In the genomic region with DNA sequence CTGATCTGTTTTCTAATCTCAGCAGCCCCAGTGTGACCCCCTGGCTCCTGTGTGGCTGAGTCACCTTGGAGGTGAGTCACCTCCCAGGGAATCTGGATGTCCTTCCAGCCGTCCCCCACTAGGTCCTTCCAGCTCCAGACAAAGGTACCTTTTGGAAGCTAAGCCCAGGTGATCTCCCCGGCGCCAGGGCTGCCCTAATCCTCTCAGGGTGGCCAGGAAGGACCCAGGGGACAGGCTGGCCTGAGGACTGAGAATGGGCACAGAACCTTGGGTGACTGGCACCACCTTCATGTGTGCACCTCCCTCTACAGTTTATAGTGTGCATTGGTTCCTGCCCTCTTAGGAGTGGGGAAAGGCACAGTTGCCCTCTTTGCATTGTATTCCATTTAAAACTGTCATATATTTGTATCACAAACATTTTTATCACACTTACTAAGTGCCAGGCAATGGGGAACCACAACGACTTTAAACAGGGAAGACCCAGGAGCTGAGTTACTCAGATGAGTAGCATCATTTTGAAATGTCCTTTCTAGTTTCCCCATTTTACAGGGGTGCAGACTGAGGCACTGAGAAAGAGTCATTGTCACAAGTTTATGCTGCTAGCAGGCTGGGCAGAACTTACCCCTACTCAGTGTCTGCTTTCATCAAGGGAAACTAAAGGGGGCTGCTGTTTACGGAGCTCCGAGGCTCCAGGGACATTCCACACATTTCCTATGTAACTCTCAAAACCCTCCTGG, we compare ENCODE assay signal across 11 cellular contexts. TPM values are rescaled to one million over a fixed set of nuclear protein-coding genes. Genes with fewer than 3 reads are reported as not detected.
DNase-seq lines count a peak whose midpoint lies in the region; TF ChIP-seq lines count a peak whose summit lies in the region.
"Had no signal": no experiment of that assay in that cellular context is flagged by ENCODE, and none has a peak within 500 bp of the region (broad histone marks: within the 10 kb centered on the region; RNA-seq: fewer than 3 reads in every experiment).

No MANE protein-coding gene starts in this region.

- H3K4me3 ChIP-seq in KMS-11 (IDR thresholded peaks at IDR 0.05; ENCODE audit: insufficient read depth, low read depth, low read length) (no peak overlapping the region), brain microvascular endothelial cell (ENCODE audit: low read depth, low read length) (no peak overlapping the region), osteoblast (ENCODE audit: insufficient read depth, low read length) (no peak overlapping the region), MG63 (no peak overlapping the region)
- H3K4me3 ChIP-seq: heart left ventricle, SJSA1 had no signal

- no peaks in the 10 kb centered on the region for H3K36me3 ChIP-seq in KMS-11 (ENCODE audit: insufficient read depth)
- no peaks in the 10 kb centered on the region for H3K36me3 ChIP-seq in brain microvascular endothelial cell (replicated peaks)
- H3K36me3 ChIP-seq in osteoblast (ENCODE audit: insufficient read depth, low read length): no peaks in the 10 kb centered on the region
- H3K36me3 ChIP-seq in MG63: no peaks in the 10 kb centered on the region
- H3K36me3 ChIP-seq: heart left ventricle, SJSA1 had no signal

- H3K27me3 ChIP-seq in KMS-11 (ENCODE audit: insufficient read depth, low read depth) (peaks cover 20% of the 10 kb centered on the region; the same call in 1 of the 2 replicates), brain microvascular endothelial cell (replicated peaks) (no peaks in the 10 kb centered on the region), osteoblast (ENCODE audit: insufficient read depth, low read length) (peaks cover 14% of the 10 kb centered on the region), MG63 (no peaks in the 10 kb centered on the region)
- H3K27me3 ChIP-seq: SJSA1 had no signal

- H4K20me1 ChIP-seq in KMS-11 (ENCODE audit: insufficient read depth): no peaks in the 10 kb centered on the region
- no peaks in the 10 kb centered on the region for H4K20me1 ChIP-seq in osteoblast (ENCODE audit: insufficient read depth, low read length)

- TF ChIP-seq CTCF in KMS-11 (conservative IDR thresholded peaks at IDR 0.05; ENCODE audit: low read depth, low read length): peak; percentile 65
- peak; percentile 54 for TF ChIP-seq CTCF in brain microvascular endothelial cell (IDR thresholded peaks at IDR 0.05; ENCODE audit: low read depth, low read length, missing control alignments)
- TF ChIP-seq CTCF in osteoblast (IDR thresholded peaks at IDR 0.05; ENCODE audit: extremely low read depth, low read depth, low read length): peak; percentile 19

- H3K4me1 ChIP-seq in KMS-11 (ENCODE audit: low read depth, poor library complexity, severe bottlenecking): peaks cover 16% of the 10 kb centered on the region
- no peaks in the 10 kb centered on the region for H3K4me1 ChIP-seq in osteoblast (ENCODE audit: insufficient read depth, low read length)
- H3K4me1 ChIP-seq: heart left ventricle, parathyroid adenoma, SJSA1 had no signal

- H3K27ac ChIP-seq in KMS-11 (no peak overlapping the region), brain microvascular endothelial cell (no peak overlapping the region), osteoblast (ENCODE audit: low read depth, low read length) (no peak overlapping the region)
- H3K27ac ChIP-seq: heart left ventricle, parathyroid adenoma, SJSA1 had no signal

- H3K79me2 ChIP-seq in KMS-11 (ENCODE audit: insufficient read depth, low read depth) (no peaks in the 10 kb centered on the region), osteoblast (ENCODE audit: insufficient read depth, low read length) (no peaks in the 10 kb centered on the region)
- H3K79me2 ChIP-seq: parathyroid adenoma had no signal

- no peak overlapping the region for H3K4me2 ChIP-seq in KMS-11
- H3K4me2 ChIP-seq in osteoblast (ENCODE audit: insufficient read depth, low read length): no peak overlapping the region

- H2AFZ ChIP-seq in KMS-11 (ENCODE audit: low read depth) (no peak overlapping the region), osteoblast (ENCODE audit: low read length) (no peak overlapping the region)
- H2AFZ ChIP-seq: parathyroid adenoma had no signal

- no peak overlapping the region for H3K9ac ChIP-seq in KMS-11
- H3K9ac ChIP-seq: parathyroid adenoma had no signal

- in situ Hi-C loops in brain microvascular endothelial cell (cut with HindIII; ENCODE audit: low pct_ligation_motif_present, low sequenced_read_pairs): no loop called here

- H3K9me3 ChIP-seq in osteoblast (ENCODE audit: low read depth, low read length) (no peaks in the 10 kb centered on the region), MG63 (no peaks in the 10 kb centered on the region)
- H3K9me3 ChIP-seq: heart left ventricle, SJSA1 had no signal

- DNase-seq in DMS 273 (lab: John Stamatoyannopoulos, UW; ENCODE audit: unreplicated experiment) (peak; percentile 49), DMS 273 treated with DMSO at 0.1 percent for 48 hours (lab: John Stamatoyannopoulos, UW) (no peak), brain microvascular endothelial cell (no peak), osteoblast (ENCODE audit: insufficient read length, low spot score, missing footprints) (no peak), NCI-H2107 treated with DMSO at 0.1 percent for 48 hours (lab: John Stamatoyannopoulos, UW; ENCODE audit: unreplicated experiment) (no peak), NCI-H1417 treated with DMSO at 0.1 percent for 48 hours (lab: John Stamatoyannopoulos, UW) (no peak), MG63 (no peak)
- DNase-seq: heart left ventricle had no signal

RNA-seq across cellular contexts. Expression of gene BPIFB4, which starts 2.6 kb away (rescaled TPM):
- total RNA-seq in osteoblast: not detected in 2 replicates
- not detected in 2 replicates for total RNA-seq in MG63 (2014; rRNA removed; shearing (Covaris generic); ENCODE audit: low replicate concordance)
- total RNA-seq: heart left ventricle, SJSA1 had no signal

RNA-seq across cellular contexts. Expression of gene BPIFB3, which starts 23.1 kb away (rescaled TPM):
- total RNA-seq in osteoblast: not detected in 2 replicates
- total RNA-seq in MG63 (2014; rRNA removed; shearing (Covaris generic); ENCODE audit: low replicate concordance): not detected in 2 replicates
- total RNA-seq: heart left ventricle, SJSA1 had no signal

RNA-seq across cellular contexts. Expression of gene BPIFB6, which starts 45.4 kb away (rescaled TPM):
- total RNA-seq in osteoblast: not detected in 2 replicates
- total RNA-seq in MG63 (2014; rRNA removed; shearing (Covaris generic); ENCODE audit: low replicate concordance): not detected in 2 replicates
- total RNA-seq: heart left ventricle, SJSA1 had no signal
